ENCODE assay signal across 6 cellular contexts in the genomic region with DNA sequence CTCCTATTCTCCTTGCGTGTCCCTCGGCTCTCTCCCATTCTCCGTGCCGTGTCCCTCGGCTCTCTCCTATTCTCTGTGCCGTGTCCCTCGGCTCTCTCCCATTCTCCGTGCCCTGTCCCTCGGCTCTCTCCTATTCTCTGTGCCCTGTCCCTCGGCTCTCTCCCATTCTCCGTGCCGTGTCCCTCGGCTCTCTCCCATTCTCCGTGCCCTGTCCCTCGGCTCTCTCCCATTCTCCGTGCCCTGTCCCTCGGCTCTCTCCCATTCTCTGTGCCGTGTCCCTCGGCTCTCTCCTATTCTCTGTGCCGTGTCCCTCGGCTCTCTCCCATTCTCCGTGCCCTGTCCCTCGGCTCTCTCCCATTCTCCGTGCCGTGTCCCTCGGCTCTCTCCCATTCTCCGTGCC.
DNase-seq lines count a peak whose midpoint lies in the region; ATAC-seq and TF ChIP-seq lines count a peak whose summit lies in the region.
"Not testable (repeated sequence)": the region's sequence is repeated elsewhere in the genome, so short reads cannot be mapped to it uniquely, and the experiment has no call there.

No MANE protein-coding gene starts in this region.

- TF ChIP-seq CTCF in AG10803 (conservative IDR thresholded peaks at IDR 0.05; ENCODE audit: low read length); SK-N-SH (IDR thresholded peaks at IDR 0.05); heart right ventricle (IDR thresholded peaks at IDR 0.05); right lobe of liver (IDR thresholded peaks at IDR 0.05): not testable (repeated sequence)

- not testable (repeated sequence) for ATAC-seq in heart right ventricle, right lobe of liver, sciatic nerve

- CTCF ChIA-PET in SK-N-SH (lab: Yijun Ruan, JAX) = not testable (repeated sequence)

- H3K27me3 ChIP-seq in SK-N-SH (ENCODE audit: insufficient read depth); heart right ventricle; right lobe of liver: not testable (repeated sequence)

- not testable (repeated sequence) for TF ChIP-seq RAD21 in SK-N-SH (IDR thresholded peaks at IDR 0.05; ENCODE audit: low read length)

- H3F3A ChIP-seq in SK-N-SH (replicated peaks; ENCODE audit: insufficient read depth) = not testable (repeated sequence)

- not testable (repeated sequence) for H3K9me2 ChIP-seq in SK-N-SH

- DNase-seq in AG10803 (ENCODE audit: low read depth) (peak; percentile 3), activated gamma-delta T cell treated with Interleukin-2 at 50 U/mL for 16 hours (peak; percentile 6), heart right ventricle (peak; percentile 13 to 39), right lobe of liver (peak in 2 of 3 donors; percentile 24 to 72), sciatic nerve (ENCODE audit: low spot score) (peak; percentile 64)
- DNase-seq in SK-N-SH = not testable (repeated sequence)

- H3K79me2 ChIP-seq in SK-N-SH (ENCODE audit: insufficient read depth) = not testable (repeated sequence)

- H3K36me3 ChIP-seq in SK-N-SH (replicated peaks in 1 of 2; ENCODE audit: control insufficient read depth in 1 of 2, insufficient read depth in 2 of 2, low read length in 1 of 2); heart right ventricle; right lobe of liver: not testable (repeated sequence)

- H3K27ac ChIP-seq in SK-N-SH (ENCODE audit: low read depth in 2 of 2, low read length in 1 of 2); heart right ventricle; right lobe of liver: not testable (repeated sequence)

- not testable (repeated sequence) for H3K4me3 ChIP-seq in AG10803 (ENCODE audit: low read length); heart right ventricle; right lobe of liver
- peak overlapping the region in 1 of 2 experiments; percentile 33; a peak in 2 of 4 replicates for H3K4me3 ChIP-seq in SK-N-SH (ENCODE audit: low read depth in 2 of 2, low read length in 1 of 2)

- TF ChIP-seq POLR2A in right lobe of liver (IDR thresholded peaks at IDR 0.05) = not testable (repeated sequence)

- H3K4me1 ChIP-seq in SK-N-SH (ENCODE audit: control insufficient read depth in 1 of 2, insufficient read depth in 2 of 2, low read depth in 1 of 2, low read length in 1 of 2); heart right ventricle; right lobe of liver: not testable (repeated sequence)

- H4K20me1 ChIP-seq in SK-N-SH (ENCODE audit: insufficient read depth) = not testable (repeated sequence)

- H3K9ac ChIP-seq in SK-N-SH = peak overlapping the region; percentile 42; the same call in 1 of the 2 replicates

- H3K9me3 ChIP-seq in SK-N-SH, heart right ventricle, right lobe of liver: not testable (repeated sequence)

- not testable (repeated sequence) for TF ChIP-seq EP300 in SK-N-SH (IDR thresholded peaks at IDR 0.05; ENCODE audit: borderline replicate concordance in 1 of 2, low read depth in 1 of 2, low read length in 1 of 2)

- not testable (repeated sequence) for H2AFZ ChIP-seq in SK-N-SH (ENCODE audit: low read depth)

- intact Hi-C loops in heart right ventricle (cut with DNase I); right lobe of liver (cut with DNase I); sciatic nerve (cut with DNase I): not testable (repeated sequence)

- 58% methylated on average over 27 of the region's 27 CpGs for WGBS in SK-N-SH (ENCODE audit: low lambda C conversion rate)
- WGBS in heart right ventricle, 2 donors = 93% methylated on average over 26 to 27 of the region's 27 CpGs
- WGBS in right lobe of liver (ENCODE audit: insufficient coverage, low coverage, low lambda C conversion rate, missing lambda C conversion rate) = 87% methylated on average over 27 of the region's 27 CpGs

- POLR2A ChIA-PET in SK-N-SH (lab: Yijun Ruan, JAX) = not testable (repeated sequence)

- peak overlapping the region; percentile 89 for H3K4me2 ChIP-seq in SK-N-SH
